ENCODE assay signal across 10 cellular contexts in genomic region chr9:15403155-15403554, GRCh38. TPM values are rescaled to one million over a fixed set of nuclear protein-coding genes. Genes with fewer than 3 reads are reported as not detected.
DNase-seq lines count a peak whose midpoint lies in the region; ATAC-seq and TF ChIP-seq lines count a peak whose summit lies in the region.
"Had no signal": no experiment of that assay in that cellular context is flagged by ENCODE, and none has a peak within 500 bp of the region (broad histone marks: within the 10 kb centered on the region; RNA-seq: fewer than 3 reads in every experiment).

No MANE protein-coding gene starts in this region.

- no peaks in the 10 kb centered on the region for H4K20me1 ChIP-seq in H9 (ENCODE audit: control insufficient read depth, insufficient read depth, insufficient read length)

- H3K4ac ChIP-seq in H9 (ENCODE audit: low read depth, low read length): no peak overlapping the region

- H3K9ac ChIP-seq in H9 (ENCODE audit: extremely low read depth, insufficient read length, low read length): no peak overlapping the region

- no peak overlapping the region for H2BK20ac ChIP-seq in H9 (ENCODE audit: low read depth, low read length, poor library complexity, severe bottlenecking)

- in situ Hi-C loops in Caki2 (cut with HindIII; ENCODE audit: low pct_unique_long_range_greater_than_20kb, low sequenced_read_pairs): no loop called here

- H3K4me1 Mint-ChIP-seq in H9 (0 out of 4 replicates have a peak, but pooled peaks cover 0 to 2% of the 10 kb centered on the region in 2 experiments), immature natural killer cell (peaks cover 0 to 2% of the 10 kb centered on the region in 2 donors)

- H2BK5ac ChIP-seq in H9 (ENCODE audit: insufficient read length, low read length): no peak overlapping the region

- H3K4me2 ChIP-seq in H9 (ENCODE audit: insufficient read depth, insufficient read length, low read length): no peak overlapping the region

- H3K27me3 ChIP-seq in H9 (ENCODE audit: insufficient read depth, low read length): no peaks in the 10 kb centered on the region

- no peak overlapping the region for H3K14ac ChIP-seq in H9 (ENCODE audit: insufficient read depth, low read length)

- H2BK12ac ChIP-seq in H9 (ENCODE audit: insufficient read length, low read depth, low read length): no peak overlapping the region

- no peak overlapping the region for H3K18ac ChIP-seq in H9 (ENCODE audit: insufficient read length, low read depth, low read length)

- no peak overlapping the region for H2AFZ ChIP-seq in H9 (ENCODE audit: low read length)

- H2AK5ac ChIP-seq in H9 (ENCODE audit: insufficient read length, low read length): no peak overlapping the region

- no peak overlapping the region for H3T11ph ChIP-seq in H9 (ENCODE audit: low read length)

- H3K4me3 Mint-ChIP-seq in H9 (no peak overlapping the region), immature natural killer cell (no peak overlapping the region)
- H3K4me3 Mint-ChIP-seq: activated T-cell treated with anti-CD3 and anti-CD28 coated beads, Interleukin-2, amount 50 U/mL, for 24 hours had no signal

- H3K9me3 Mint-ChIP-seq in H9 (peaks cover 13 to 17% of the 10 kb centered on the region in 2 experiments), immature natural killer cell (peaks cover 0 to 2% (median 0%) of the 10 kb centered on the region in 6 donors)

- no peaks in the 10 kb centered on the region for H3K4me1 ChIP-seq in H9 (ENCODE audit: insufficient read depth, low read length)

- H3K79me1 ChIP-seq in H9 (ENCODE audit: insufficient read depth, low read depth, low read length, poor library complexity, severe bottlenecking): no peaks in the 10 kb centered on the region

- H3K23ac ChIP-seq in H9 (ENCODE audit: insufficient read length, low read depth, low read length): no peak overlapping the region

- H3K23me2 ChIP-seq in H9 (ENCODE audit: insufficient read length, low read depth, low read length, poor library complexity, severe bottlenecking): no peaks in the 10 kb centered on the region

- no peak overlapping the region for H4K91ac ChIP-seq in H9 (ENCODE audit: insufficient read length, low read depth, low read length)

- peaks cover 2 to 8% (median 6%) of the 10 kb centered on the region in 3 experiments for H3K36me3 Mint-ChIP-seq in H9 (ENCODE audit: insufficient read depth in 1 of 3, low read depth in 3 of 3)
- H3K36me3 Mint-ChIP-seq in immature natural killer cell: no peaks in the 10 kb centered on the region

- no peaks in the 10 kb centered on the region for H3K79me2 ChIP-seq in H9 (ENCODE audit: insufficient read depth, low read length)

- WGBS in H9 (ENCODE audit: extremely low coverage, insufficient read length, low lambda C conversion rate): no CpG with 5 or more reads among the region's 4 CpGs

- TF ChIP-seq CTCF in H9 (conservative IDR thresholded peaks at IDR 0.05): peak; percentile 81

- H2BK120ac ChIP-seq in H9 (ENCODE audit: low read depth, low read length, poor library complexity, severe bottlenecking): no peak overlapping the region

- no peak overlapping the region for H2BK15ac ChIP-seq in H9 (ENCODE audit: low read depth, low read length)

- DNase-seq in Caki2 (ENCODE audit: low read depth) (peak; percentile 29), H9 (peak; percentile 75), SK-N-DZ (ENCODE audit: low spot score) (peak; percentile 3), immature natural killer cell (peak in 2 of 3 donors; percentile 11 to 12), mucosa of gallbladder (ENCODE audit: low spot score) (no peak), NCI-H2081 (lab: John Stamatoyannopoulos, UW) (no peak)
- DNase-seq: activated T-cell treated with anti-CD3 and anti-CD28 coated beads, Interleukin-2, amount 50 U/mL, for 24 hours; NCI-H187 treated with DMSO at 0.1 percent for 48 hours had no signal

- no peak overlapping the region for H3K56ac ChIP-seq in H9 (ENCODE audit: insufficient read length, low read depth, low read length)

- peaks cover 8% of the 10 kb centered on the region for H3K9me3 ChIP-seq in H9 (ENCODE audit: control insufficient read depth, low read depth, low read length)

- H4K8ac ChIP-seq in H9 (replicated peaks; ENCODE audit: insufficient read length, low read depth, low read length): no peak overlapping the region

- H3K27ac Mint-ChIP-seq in H9 (no peak overlapping the region), immature natural killer cell (no peak overlapping the region)
- H3K27ac Mint-ChIP-seq: activated T-cell treated with anti-CD3 and anti-CD28 coated beads, Interleukin-2, amount 50 U/mL, for 24 hours had no signal

- no peaks in the 10 kb centered on the region for H3K27me3 Mint-ChIP-seq in H9 (ENCODE audit: low read depth)
- H3K27me3 Mint-ChIP-seq in immature natural killer cell (ENCODE audit: low read depth in 3 of 3): peaks cover 0 to 3% (median 0%) of the 10 kb centered on the region in 3 donors
- H3K27me3 Mint-ChIP-seq: activated T-cell treated with anti-CD3 and anti-CD28 coated beads, Interleukin-2, amount 50 U/mL, for 24 hours had no signal

- ATAC-seq in HG03135 (IDR thresholded peaks at IDR 0.05; ENCODE audit: unreplicated experiment) (no peak), HG03378 (IDR thresholded peaks at IDR 0.05; ENCODE audit: unreplicated experiment) (no peak)

- no peak overlapping the region for H4K5ac ChIP-seq in H9 (ENCODE audit: insufficient read length, low read depth, low read length)

- H3K27ac ChIP-seq in H9 (ENCODE audit: insufficient read length, low read depth, low read length): no peak overlapping the region

RNA-seq across cellular contexts. Expression of gene SNAPC3, which starts 19.5 kb away (rescaled TPM):
- total RNA-seq in Caki2 (2014; rRNA removed; shearing (Covaris generic); ENCODE audit: low replicate concordance): 10.4 and 26.7 TPM in 2 replicates
- total RNA-seq in H9 (2021): 28.0 and 28.1 TPM in 2 replicates
- 31.2 and 32.7 TPM in 2 replicates for polyA plus RNA-seq in SK-N-DZ (2014; cell fraction: cytosol; rRNA removed)
- 50.6 and 50.8 TPM in 2 replicates for polyA plus RNA-seq in SK-N-DZ (2014; cell fraction: nucleus; rRNA removed)
- polyA plus RNA-seq in immature natural killer cell: 10 to 100 TPM in 2 of 3 donors, 1 to 10 TPM in 1; 9.9 to 17.0 (median 11.3) TPM
- total RNA-seq in mucosa of gallbladder: 36.5 TPM

Comparison
In these comparisons a context has a peak if more than half of its experiments do, and no peak if none do; other contexts are left out.
1. DNase-seq: peak in Caki2 (single experiment), H9 (single experiment), SK-N-DZ (single experiment) and immature natural killer cell (2 of 3); none in mucosa of gallbladder (single experiment) and NCI-H2081 (0 of 2).